ENCODE assay signal across 17 cellular contexts in genomic region chr13:34152409-34152808, GRCh38.
"Had no signal": no experiment of that assay in that cellular context is flagged by ENCODE, and none has a peak within 500 bp of the region (broad histone marks: within the 10 kb centered on the region; RNA-seq: fewer than 3 reads in every experiment).

No MANE protein-coding gene starts in this region.

- H3K9me3 ChIP-seq: tibial nerve, uterus had no signal

- H3K4me3 ChIP-seq: neural progenitor cell, tibial nerve, uterus had no signal

- H3K36me3 Mint-ChIP-seq: activated CD4-positive, alpha-beta memory T cell treated with anti-CD3 and anti-CD28 coated beads for 36 hours; naive B cell; neural progenitor cell; stimulated activated effector memory CD8-positive, alpha-beta T cell treated with anti-CD3 and anti-CD28 coated beads, Interleukin-12 subunit alpha, Interleukin-12 subunit beta, amount 100 ng/mL, for 72 hours had no signal

- H3K4me3 Mint-ChIP-seq: activated CD4-positive, alpha-beta memory T cell treated with anti-CD3 and anti-CD28 coated beads for 36 hours; activated CD4-positive, alpha-beta T cell treated with anti-CD3 and anti-CD28 coated beads for 36 hours; activated T-cell treated with anti-CD3 and anti-CD28 coated beads, Interleukin-2, amount 50 U/mL, for 4 hours; dendritic cell treated with granulocyte-macrophage colony-stimulating factor and Interleukin-4, amounts not matched to agents 40 ng/mL and 50 ng/mL, for 4 days; naive B cell; neural progenitor cell; stimulated activated effector memory CD8-positive, alpha-beta T cell treated with anti-CD3 and anti-CD28 coated beads, Interleukin-12 subunit alpha, Interleukin-12 subunit beta, amount 100 ng/mL, for 72 hours had no signal

- H3K27ac Mint-ChIP-seq: activated CD4-positive, alpha-beta memory T cell treated with anti-CD3 and anti-CD28 coated beads for 36 hours; activated CD4-positive, alpha-beta T cell treated with anti-CD3 and anti-CD28 coated beads for 36 hours; activated naive CD4-positive, alpha-beta T cell treated with anti-CD3 and anti-CD28 coated beads, Interleukin-2, amount 50 U/mL, for 72 hours; dendritic cell treated with granulocyte-macrophage colony-stimulating factor and Interleukin-4, amounts not matched to agents 40 ng/mL and 50 ng/mL, for 4 days; naive B cell; neural progenitor cell; stimulated activated effector memory CD8-positive, alpha-beta T cell treated with anti-CD3 and anti-CD28 coated beads, Interleukin-12 subunit alpha, Interleukin-12 subunit beta, amount 100 ng/mL, for 72 hours had no signal

- H3K27me3 ChIP-seq: brain microvascular endothelial cell, neural progenitor cell, tibial nerve, uterus had no signal

- H3K4me1 ChIP-seq: uterus had no signal

- H3K27ac ChIP-seq: brain microvascular endothelial cell, neural progenitor cell, tibial nerve, uterus had no signal

- H3K9me3 Mint-ChIP-seq: activated CD4-positive, alpha-beta memory T cell treated with anti-CD3 and anti-CD28 coated beads for 36 hours; activated T-cell treated with anti-CD3 and anti-CD28 coated beads, Interleukin-2, amount 50 U/mL, for 4 hours; neural progenitor cell had no signal

- ATAC-seq: activated CD4-positive, alpha-beta T cell treated with anti-CD3 and anti-CD28 coated beads for 36 hours; activated naive CD4-positive, alpha-beta T cell treated with anti-CD3 and anti-CD28 coated beads, Interleukin-2, amount 50 U/mL, for 72 hours; activated T-cell treated with anti-CD3 and anti-CD28 coated beads, Interleukin-2, amount 50 U/mL, for 4 hours; stimulated activated effector memory CD8-positive, alpha-beta T cell treated with anti-CD3 and anti-CD28 coated beads, Interleukin-12 subunit alpha, Interleukin-12 subunit beta, amount 100 ng/mL, for 72 hours had no signal

- DNase-seq: activated CD4-positive, alpha-beta memory T cell treated with anti-CD3 and anti-CD28 coated beads for 36 hours; activated CD4-positive, alpha-beta T cell treated with anti-CD3 and anti-CD28 coated beads for 36 hours; activated gamma-delta T cell; activated T-cell treated with anti-CD3 and anti-CD28 coated beads, Interleukin-2, amount 50 U/mL, for 4 hours; amniotic stem cell; brain microvascular endothelial cell; cerebellar nuclear complex; erythroblast; hippocampal formation; midbrain; naive B cell; uterus had no signal

- H3K36me3 ChIP-seq: brain microvascular endothelial cell, neural progenitor cell, tibial nerve, uterus had no signal
